9 cellular contexts compared by ENCODE assay signal in genomic region chr19:1446713-1447564, GRCh38. TPM values are rescaled to one million over a fixed set of nuclear protein-coding genes. Genes with fewer than 3 reads are reported as not detected.
DNase-seq lines count a peak whose midpoint lies in the region; ATAC-seq lines count a peak whose summit lies in the region.
"Had no signal": no experiment of that assay in that cellular context is flagged by ENCODE, and none has a peak within 500 bp of the region (broad histone marks: within the 10 kb centered on the region; RNA-seq: fewer than 3 reads in every experiment).

No MANE protein-coding gene starts in this region.

- peaks cover 8% of the 10 kb centered on the region; the same call in 1 of the 2 replicates for H3K4me1 ChIP-seq in iPS DF 6.9 (ENCODE audit: control insufficient read depth, insufficient read depth, low read length)

- WGBS in iPS DF 6.9 (ENCODE audit: insufficient coverage, insufficient read length), result no CpG with 5 or more reads among the region's 65 CpGs

- H3K27ac ChIP-seq in iPS DF 6.9 (ENCODE audit: low read length), result no peak overlapping the region
- peak overlapping the region; percentile 44 for H3K27ac ChIP-seq in temporal lobe (ENCODE audit: low read depth, low read length)
- H3K27ac ChIP-seq: left lung had no signal

- intact Hi-C loops in left ventricle myocardium superior (cut with micrococcal nuclease), result no loop called here
- intact Hi-C loops in cardiac septum (cut with DNase I), result loop anchor here (10.0 kb wide), 1 partner anchor 132 kb away; no protein-coding TSS in a partner anchor

- ATAC-seq in left ventricle myocardium superior, result no peak
- no peak for ATAC-seq in HG02623 (IDR thresholded peaks at IDR 0.05; ENCODE audit: unreplicated experiment)
- ATAC-seq: left lung had no signal

- H3K36me3 ChIP-seq in iPS DF 6.9 (ENCODE audit: control insufficient read depth, insufficient read depth, low read length), result peaks cover 4% of the 10 kb centered on the region

- peak overlapping the region; percentile 50; the same call in 1 of the 2 replicates for H3K4me3 ChIP-seq in iPS DF 6.9 (ENCODE audit: low read length)

- no peaks in the 10 kb centered on the region for H3K9me3 ChIP-seq in iPS DF 6.9 (ENCODE audit: control insufficient read depth, insufficient read depth, low read length)
- H3K9me3 ChIP-seq: left lung had no signal

- H3K27me3 ChIP-seq in iPS DF 6.9 (ENCODE audit: control insufficient read depth, insufficient read depth, low read length), result peaks cover 24% of the 10 kb centered on the region; the same call in 1 of the 2 replicates

- DNase-seq in left ventricle myocardium superior (peak; percentile 50), cardiac septum (ENCODE audit: low spot score) (no peak), SK-N-DZ (ENCODE audit: low spot score) (peak; percentile 64), iPS DF 6.9 (ENCODE audit: low read depth, low spot score) (no peak), COLO829 (ENCODE audit: low spot score) (no peak), hippocampal formation (lab: John Stamatoyannopoulos, UW) (no peak)

RNA-seq across cellular contexts. Expression of gene APC2, which starts 3.0 kb away (rescaled TPM):
- 0.17 TPM for total RNA-seq in left ventricle myocardium superior
- total RNA-seq in cardiac septum, result 0.08 TPM
- polyA plus RNA-seq in SK-N-DZ (2014; cell fraction: cytosol; rRNA removed), result 17.3 and 18.1 TPM in 2 replicates
- 27.4 and 32.2 TPM in 2 replicates for polyA plus RNA-seq in SK-N-DZ (2014; cell fraction: nucleus; rRNA removed)
- total RNA-seq in temporal lobe, result 193 TPM

RNA-seq across cellular contexts. Expression of gene RPS15, which starts 8.7 kb away (rescaled TPM):
- total RNA-seq in left ventricle myocardium superior, result 625 TPM
- 479 TPM for total RNA-seq in cardiac septum
- polyA plus RNA-seq in SK-N-DZ (2014; cell fraction: cytosol; rRNA removed), result 4,048 and 6,099 TPM in 2 replicates
- 3,447 and 8,602 TPM in 2 replicates for polyA plus RNA-seq in SK-N-DZ (2014; cell fraction: nucleus; rRNA removed)
- total RNA-seq in temporal lobe, result 418 TPM

RNA-seq across cellular contexts. Expression of gene C19orf25, which starts 32.1 kb away (rescaled TPM):
- 16.2 TPM for total RNA-seq in left ventricle myocardium superior
- total RNA-seq in cardiac septum, result 16.9 TPM
- polyA plus RNA-seq in SK-N-DZ (2014; cell fraction: cytosol; rRNA removed), result 93.7 and 103 TPM in 2 replicates
- polyA plus RNA-seq in SK-N-DZ (2014; cell fraction: nucleus; rRNA removed), result 79.3 and 86.8 TPM in 2 replicates
- 13.5 TPM for total RNA-seq in temporal lobe

RNA-seq across cellular contexts. Expression of gene DAZAP1, which starts 39.6 kb away (rescaled TPM):
- total RNA-seq in left ventricle myocardium superior (96.7 TPM), cardiac septum (81.2 TPM), temporal lobe (25.8 TPM)
- 169 and 201 TPM in 2 replicates for polyA plus RNA-seq in SK-N-DZ (2014; cell fraction: cytosol; rRNA removed)
- 133 and 197 TPM in 2 replicates for polyA plus RNA-seq in SK-N-DZ (2014; cell fraction: nucleus; rRNA removed)

RNA-seq across cellular contexts. Expression of gene PCSK4, which starts 43.2 kb away (rescaled TPM):
- total RNA-seq in left ventricle myocardium superior (2.8 TPM), cardiac septum (1.5 TPM), temporal lobe (2.2 TPM)
- 2.4 and 2.9 TPM in 2 replicates for polyA plus RNA-seq in SK-N-DZ (2014; cell fraction: cytosol; rRNA removed)
- 50.0 and 68.3 TPM in 2 replicates for polyA plus RNA-seq in SK-N-DZ (2014; cell fraction: nucleus; rRNA removed)

Comparison
In these comparisons a context has a peak if more than half of its experiments do, and no peak if none do; other contexts are left out.
1. DNase-seq: peak in left ventricle myocardium superior (single experiment) and SK-N-DZ (single experiment); none in cardiac septum (single experiment), iPS DF 6.9 (single experiment), COLO829 (single experiment) and hippocampal formation (0 of 2).
2. RNA of gene APC2, which starts 3.0 kb away (total RNA-seq): 193 TPM in temporal lobe (single experiment); 0.17 TPM in left ventricle myocardium superior (single experiment) and 0.08 TPM in cardiac septum (single experiment); every median in the first group is over 100 times any median in the second.